ENCODE assay signal across 8 cellular contexts in genomic region chr4:48906283-48907173, GRCh38. TPM values are rescaled to one million over a fixed set of nuclear protein-coding genes. Genes with fewer than 3 reads are reported as not detected.
DNase-seq lines count a peak whose midpoint lies in the region; TF ChIP-seq lines count a peak whose summit lies in the region.

Gene OCIAD2 (minus strand): TSS chr4:48906774. CDS start chr4:48904549, 2,225 bp downstream.

- peak in 1 of 3 donors; percentile 14 for TF ChIP-seq POLR2A in spleen (IDR thresholded peaks at IDR 0.05)

- TF ChIP-seq CTCF in GM12864 (IDR thresholded peaks at IDR 0.05; ENCODE audit: low read depth, low read length, missing control alignments): peak; percentile 23
- TF ChIP-seq CTCF in HFF-Myc (IDR thresholded peaks at IDR 0.05; ENCODE audit: low read depth, low read length, missing control alignments): no peak
- TF ChIP-seq CTCF in spleen (IDR thresholded peaks at IDR 0.05 in 8 of 11, conservative IDR thresholded peaks at IDR 0.05 in 3 of 11): peak in 7 of 11 experiments; percentile 26 to 53 (median 36)

- H3K9me3 ChIP-seq in spleen: no peaks in the 10 kb centered on the region

- peaks cover 0 to 30% (median 9%) of the 10 kb centered on the region in 6 donors for H3K36me3 ChIP-seq in spleen

- intact Hi-C loops in spleen (cut with DNase I; ENCODE audit: low total_unique reads): no loop called here

- DNase-seq in GM12864 (ENCODE audit: low read depth) (peak; percentile 61), HFF-Myc (ENCODE audit: extremely low read depth, low read depth) (no peak), NAMALWA (ENCODE audit: low spot score) (peak; percentile 89), T follicular helper cell (ENCODE audit: low read depth) (peak; percentile 78), amniotic epithelial cell (ENCODE audit: low read depth) (peak; percentile 25), iPS DF 4.7 (ENCODE audit: extremely low read depth, low spot score) (peak; percentile 44), spleen (peak; percentile 94), OCI-M2 (lab: John Stamatoyannopoulos, UW; ENCODE audit: unreplicated experiment) (no peak)

- peaks cover 0 to 25% (median 19%) of the 10 kb centered on the region in 6 donors for H3K4me1 ChIP-seq in spleen

- no peaks in the 10 kb centered on the region for H3K27me3 ChIP-seq in spleen (replicated peaks in 1 of 7)

- H3K4me3 ChIP-seq in GM12864 (ENCODE audit: low read depth, low read length) (peak within 1 kb of the TSS; percentile 74), HFF-Myc (replicated peaks; ENCODE audit: low read depth, low read length) (peak within 1 kb of the TSS; percentile 54), spleen (peak within 1 kb of the TSS; percentile 58 to 94 (median 67))

- H3K27ac ChIP-seq in spleen: peak within 1 kb of the TSS in 6 of 8 donors; percentile 30 to 84 (median 70)

- WGBS in spleen, 5 donors: 7 to 11% (median 8%) methylated on average over 47 to 62 of the region's 62 CpGs

RNA-seq across cellular contexts. Expression of gene OCIAD2, which starts in this region (rescaled TPM):
- total RNA-seq in spleen: 10 to 100 TPM; 13.5 to 22.4 (median 17.6) TPM
- 10 to 100 TPM; 33.4 to 58.4 (median 37.6) TPM for polyA plus RNA-seq in spleen

Comparison
In these comparisons a context has a peak if more than half of its experiments do, and no peak if none do; other contexts are left out.
1. DNase-seq: peak in GM12864 (single experiment), NAMALWA (single experiment), T follicular helper cell (single experiment), amniotic epithelial cell (single experiment), iPS DF 4.7 (single experiment) and spleen (single experiment); none in HFF-Myc (single experiment) and OCI-M2 (single experiment).
2. Peak in every context shown above with its lines, with median percentiles within 50 percentile points of each other: H3K4me3 ChIP-seq.